12 cellular contexts compared by ENCODE assay signal in the genomic region with DNA sequence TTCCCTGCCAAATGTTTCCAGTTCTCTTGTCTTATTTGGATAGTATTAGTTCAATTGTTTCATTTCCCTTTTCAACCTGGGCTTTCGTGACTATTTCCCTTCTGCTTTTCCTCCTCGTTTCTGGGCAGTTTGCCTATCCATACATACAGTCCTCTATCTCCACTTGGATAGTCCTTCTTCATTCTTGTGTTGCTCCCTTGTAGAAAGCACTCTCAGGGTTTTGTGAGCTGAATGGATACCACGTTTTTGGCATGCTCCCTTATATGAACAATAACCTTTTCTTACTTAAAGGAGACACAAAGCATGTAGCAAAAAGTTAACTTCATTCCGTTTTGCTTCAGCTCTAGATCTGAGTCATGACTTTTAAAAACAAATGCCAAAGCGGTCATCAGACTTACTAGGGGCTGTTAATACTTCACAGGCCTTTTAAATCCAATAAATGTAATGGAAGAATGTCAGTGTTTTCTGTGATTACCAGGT. TPM values are rescaled to one million over a fixed set of nuclear protein-coding genes. Genes with fewer than 3 reads are reported as not detected.
DNase-seq lines count a peak whose midpoint lies in the region; ATAC-seq and TF ChIP-seq lines count a peak whose summit lies in the region.
"Had no signal": no experiment of that assay in that cellular context is flagged by ENCODE, and none has a peak within 500 bp of the region (broad histone marks: within the 10 kb centered on the region; RNA-seq: fewer than 3 reads in every experiment).

No MANE protein-coding gene starts in this region.

- TF ChIP-seq CTCF in astrocyte of the cerebellum (IDR thresholded peaks at IDR 0.05; ENCODE audit: low read depth, low read length, missing control alignments) (no peak), coronary artery (IDR thresholded peaks at IDR 0.05) (no peak), lower leg skin (IDR thresholded peaks at IDR 0.05) (no peak)

- no peak overlapping the region for H3K4me3 ChIP-seq in astrocyte of the cerebellum (ENCODE audit: low read depth, low read length)
- no peak overlapping the region for H3K4me3 ChIP-seq in coronary artery
- no peak overlapping the region for H3K4me3 ChIP-seq in lower leg skin (ENCODE audit: low read depth, poor library complexity, severe bottlenecking)
- H3K4me3 ChIP-seq: hepatocyte, smooth muscle cell had no signal

- H3K27ac ChIP-seq in coronary artery: no peak overlapping the region
- H3K27ac ChIP-seq: hepatocyte had no signal

- no peak for ATAC-seq in HG03159 (IDR thresholded peaks at IDR 0.05; ENCODE audit: unreplicated experiment)
- ATAC-seq: Panc1 had no signal

- peak; percentile 36 for DNase-seq in ACHN
- peak; percentile 6 for DNase-seq in LHCN-M2 (ENCODE audit: low read depth)
- DNase-seq in astrocyte of the cerebellum (ENCODE audit: low read depth): peak; percentile 13
- peak; percentile 3 for DNase-seq in glomerular endothelial cell (ENCODE audit: extremely low read depth, low read depth, low spot score)
- DNase-seq in effector CD4-positive, alpha-beta T cell: no peak
- no peak for DNase-seq in coronary artery (ENCODE audit: low spot score)
- DNase-seq in lower leg skin (ENCODE audit: low spot score in 2 of 2): no peak
- DNase-seq: NCI-H1694 had no signal

- intact Hi-C loops in lower leg skin (cut with DNase I; ENCODE audit: low total_unique reads): no loop called here

- no peak for TF ChIP-seq POLR2A in lower leg skin (IDR thresholded peaks at IDR 0.05)

- in situ Hi-C loops in ACHN (cut with HindIII; ENCODE audit: low pct_ligation_motif_present, low pct_unique_long_range_greater_than_20kb, low sequenced_read_pairs): no loop called here
- in situ Hi-C loops in astrocyte of the cerebellum (cut with HindIII; ENCODE audit: low sequenced_read_pairs): no loop called here

- 19 to 23% methylated on average over 5 of the region's 5 CpGs for WGBS in lower leg skin, 2 donors

RNA-seq across cellular contexts. Expression of gene CRYBG1, which starts 16.6 kb away (rescaled TPM):
- total RNA-seq in LHCN-M2 (2014; rRNA removed) (43.6 and 48.6 TPM in 2 replicates), glomerular endothelial cell (34.0 and 47.8 TPM in 2 replicates), lower leg skin (100 to 1,000 TPM; 102 to 127 (median 125) TPM)
- 5.6 TPM for polyA plus RNA-seq in LHCN-M2 (2012)

RNA-seq across cellular contexts. Expression of gene ATG5, which starts 51.5 kb away (rescaled TPM):
- total RNA-seq in LHCN-M2 (2014; rRNA removed): 47.4 and 51.9 TPM in 2 replicates
- polyA plus RNA-seq in LHCN-M2 (2012): 20.8 TPM
- 27.4 and 35.4 TPM in 2 replicates for total RNA-seq in glomerular endothelial cell
- 10 to 100 TPM; 15.5 to 19.4 (median 16.7) TPM for total RNA-seq in lower leg skin

Comparison
In these comparisons a context has a peak if more than half of its experiments do, and no peak if none do; other contexts are left out.
1. DNase-seq: peak in ACHN (single experiment), LHCN-M2 (single experiment), astrocyte of the cerebellum (single experiment) and glomerular endothelial cell (single experiment); none in effector CD4-positive, alpha-beta T cell (single experiment), coronary artery (single experiment) and lower leg skin (0 of 2).